In genomic region chr17:31900877-31901276, GRCh38 we compare ENCODE assay signal across 8 cellular contexts. TPM values are rescaled to one million over a fixed set of nuclear protein-coding genes. Genes with fewer than 3 reads are reported as not detected.
DNase-seq lines count a peak whose midpoint lies in the region; ATAC-seq, FAIRE-seq and TF ChIP-seq lines count a peak whose summit lies in the region.

No MANE protein-coding gene starts in this region.

- H3K27ac Mint-ChIP-seq in activated T-helper 17 cell treated with anti-CD3 and anti-CD28 coated beads, Interleukin-2, amount 50 U/mL, for 72 hours = no peak overlapping the region

- H3K27me3 Mint-ChIP-seq in activated T-helper 17 cell treated with anti-CD3 and anti-CD28 coated beads, Interleukin-2, amount 50 U/mL, for 72 hours = no peaks in the 10 kb centered on the region

- TF ChIP-seq POLR2A in GM12892 (IDR thresholded peaks at IDR 0.05; ENCODE audit: low read depth, low read length) = no peak

- H3K4me3 ChIP-seq in skeletal muscle cell (ENCODE audit: low read depth, low read length) = peak overlapping the region; percentile 100

- no peak overlapping the region for H3K4me3 Mint-ChIP-seq in activated T-helper 17 cell treated with anti-CD3 and anti-CD28 coated beads, Interleukin-2, amount 50 U/mL, for 72 hours

- no peaks in the 10 kb centered on the region for H3K9me3 Mint-ChIP-seq in activated T-helper 17 cell treated with anti-CD3 and anti-CD28 coated beads, Interleukin-2, amount 50 U/mL, for 72 hours

- DNase-seq in GM12892 (ENCODE audit: insufficient read length) (no peak), OCI-M1 (lab: John Stamatoyannopoulos, UW) (peak; percentile 57), fibroblast of peridontal ligament (ENCODE audit: extremely low read depth) (peak; percentile 35), skeletal muscle cell (ENCODE audit: low read depth) (no peak), COLO829 (ENCODE audit: low spot score) (no peak)

- no peaks in the 10 kb centered on the region for H3K4me1 Mint-ChIP-seq in activated T-helper 17 cell treated with anti-CD3 and anti-CD28 coated beads, Interleukin-2, amount 50 U/mL, for 72 hours

- ATAC-seq in GM21786 (IDR thresholded peaks at IDR 0.05; ENCODE audit: unreplicated experiment) (no peak), HG03432 (IDR thresholded peaks at IDR 0.05; ENCODE audit: unreplicated experiment) (no peak)
- no peak for ATAC-seq in activated T-helper 17 cell treated with anti-CD3 and anti-CD28 coated beads, Interleukin-2, amount 50 U/mL, for 72 hours (replicated peaks)

- H3K36me3 Mint-ChIP-seq in activated T-helper 17 cell treated with anti-CD3 and anti-CD28 coated beads, Interleukin-2, amount 50 U/mL, for 72 hours (ENCODE audit: low read depth) = no peaks in the 10 kb centered on the region

- FAIRE-seq in GM12892 (lab: Jason Lieb, UNC) = peak; percentile 30

RNA-seq across cellular contexts. Expression of gene UTP6, which starts 0.6 kb away (rescaled TPM):
- polyA plus RNA-seq in GM12892 (2012; ENCODE audit: missing spikeins) = 77.3 TPM
- total RNA-seq in activated T-helper 17 cell treated with anti-CD3 and anti-CD28 coated beads, Interleukin-2, amount 50 U/mL, for 72 hours = 100 to 1,000 TPM in 1 of 2 donors, 10 to 100 TPM in 1; 77.8 to 112 TPM

RNA-seq across cellular contexts. Expression of gene SUZ12, which starts 35.9 kb away (rescaled TPM):
- polyA plus RNA-seq in GM12892 (2012; ENCODE audit: missing spikeins) = 48.2 TPM
- 10 to 100 TPM; 41.4 to 52.5 TPM for total RNA-seq in activated T-helper 17 cell treated with anti-CD3 and anti-CD28 coated beads, Interleukin-2, amount 50 U/mL, for 72 hours

RNA-seq across cellular contexts. Expression of gene COPRS, which starts 41.8 kb away (rescaled TPM):
- polyA plus RNA-seq in GM12892 (2012; ENCODE audit: missing spikeins) = 35.6 TPM
- 10 to 100 TPM; 29.5 to 41.6 TPM for total RNA-seq in activated T-helper 17 cell treated with anti-CD3 and anti-CD28 coated beads, Interleukin-2, amount 50 U/mL, for 72 hours

Comparison
In these comparisons a context has a peak if more than half of its experiments do, and no peak if none do; other contexts are left out.
1. DNase-seq: peak in OCI-M1 (single experiment) and fibroblast of peridontal ligament (single experiment); none in GM12892 (single experiment), skeletal muscle cell (single experiment) and COLO829 (single experiment).